Comparison of ENCODE assay signal across 22 cellular contexts in genomic region chr2:242019344-242019743, GRCh38.
"Had no signal": no experiment of that assay in that cellular context is flagged by ENCODE, and none has a peak within 500 bp of the region (broad histone marks: within the 10 kb centered on the region; RNA-seq: fewer than 3 reads in every experiment).

No MANE protein-coding gene starts in this region.

- H3K4me2 ChIP-seq: neural progenitor cell had no signal

- H3K9ac ChIP-seq: neural progenitor cell had no signal

- FAIRE-seq: colon, endothelial cell of umbilical vein, keratinocyte had no signal

- DNase-seq: cerebellar nuclear complex; dermis blood vessel endothelial cell; erythroblast; foreskin keratinocyte; immature natural killer cell; left colon; mammary epithelial cell; nucleus accumbens; right cardiac atrium; stimulated activated CD4-positive, alpha-beta T cell treated with anti-CD3 and anti-CD28 coated beads, Interleukin-15, amount 100 ng/mL, for 24 hours; stimulated activated CD4-positive, alpha-beta T cell treated with anti-CD3 and anti-CD28 coated beads, Interleukin-1b, Interleukin-23, amount 100 ng/mL, for 48 hours; stimulated activated CD4-positive, alpha-beta T cell treated with anti-CD3 and anti-CD28 coated beads, Interleukin-4, amount 100 ng/mL, for 4 hours; stimulated activated naive B cell treated with anti-CD40 and anti-IgM and Interleukin-4, amounts not matched to agents 10 μg/mL and 1 μg/mL and 100 μg/mL, for 72 hours; stomach; substantia nigra; transverse colon had no signal

- H3K9me3 ChIP-seq: ovary, stomach, thoracic aorta, transverse colon had no signal

- H3K4me3 ChIP-seq: neural progenitor cell, ovary, stomach, thoracic aorta, transverse colon had no signal

- H3K36me3 ChIP-seq: neural progenitor cell, ovary, stomach, thoracic aorta, transverse colon had no signal

- H3K27me3 ChIP-seq: foreskin keratinocyte, neural progenitor cell, ovary had no signal

- ATAC-seq: foreskin keratinocyte; left colon; stimulated activated naive B cell treated with anti-CD40 and anti-IgM and Interleukin-4, amounts not matched to agents 10 μg/mL and 1 μg/mL and 100 μg/mL, for 72 hours had no signal

- H3K27ac ChIP-seq: foreskin keratinocyte, neural progenitor cell, ovary, stomach, thoracic aorta, transverse colon had no signal

- H3K4me1 ChIP-seq: foreskin keratinocyte, neural progenitor cell, stomach, transverse colon had no signal
